23 cellular contexts compared by ENCODE assay signal in genomic region chr4:107255114-107255513, GRCh38.
"Had no signal": no experiment of that assay in that cellular context is flagged by ENCODE, and none has a peak within 500 bp of the region (broad histone marks: within the 10 kb centered on the region; RNA-seq: fewer than 3 reads in every experiment).

No MANE protein-coding gene starts in this region.

- H3K4me1 ChIP-seq: left ventricle myocardium inferior, prostate gland, suprapubic skin, transverse colon had no signal

- H3K4me2 ChIP-seq: hepatocyte had no signal

- H3K9me3 ChIP-seq: left ventricle myocardium inferior, ovary, prostate gland, suprapubic skin, transverse colon had no signal

- H3K36me3 ChIP-seq: left ventricle myocardium inferior, ovary, prostate gland, suprapubic skin, transverse colon had no signal

- ATAC-seq: natural killer cell; stimulated activated effector memory CD8-positive, alpha-beta T cell treated with anti-CD3 and anti-CD28 coated beads, Interleukin-12 subunit alpha, Interleukin-12 subunit beta, amount 100 ng/mL, for 72 hours; stimulated activated naive CD8-positive, alpha-beta T cell treated with anti-CD3 and anti-CD28 coated beads, Interleukin-15, amount 100 ng/mL, for 72 hours; T-helper 17 cell had no signal

- H3K79me2 ChIP-seq: hepatocyte had no signal

- H3K4me3 ChIP-seq: hepatocyte, left ventricle myocardium inferior, ovary, prostate gland, suprapubic skin, transverse colon had no signal

- H3K27ac ChIP-seq: hepatocyte, left ventricle myocardium inferior, ovary, prostate gland, suprapubic skin, transverse colon had no signal

- H2AFZ ChIP-seq: hepatocyte had no signal

- H3K27me3 ChIP-seq: hepatocyte, ovary, suprapubic skin, transverse colon had no signal

- DNase-seq: activated B cell treated with CpG ODN at 0.5 μM for 24 hours; activated CD4-positive, alpha-beta T cell treated with anti-CD3 and anti-CD28 coated beads for 4 hours; activated CD4-positive, alpha-beta T cell treated with anti-CD3 and anti-CD28 coated beads, Interleukin-2, amount 50 U/mL, for 48 hours; activated naive CD4-positive, alpha-beta T cell treated with anti-CD3 and anti-CD28 coated beads for 36 hours; activated naive CD8-positive, alpha-beta T cell treated with anti-CD3 and anti-CD28 coated beads, Interleukin-2, amount 10 ng/mL, durations not matched to agents 7 days and 5 days; activated T-cell treated with anti-CD3 and anti-CD28 coated beads, Interleukin-2, amount 50 U/mL, for 48 hours; amygdala; caudate nucleus; effector CD4-positive, alpha-beta T cell; foreskin melanocyte; immature natural killer cell; left ventricle myocardium inferior; midbrain; natural killer cell; ovary; stimulated activated CD4-positive, alpha-beta T cell treated with anti-CD3 and anti-CD28 coated beads, Interleukin-12 subunit alpha, Interleukin-12 subunit beta, amount 100 ng/mL, for 4 hours; stimulated activated naive CD8-positive, alpha-beta T cell treated with anti-CD3 and anti-CD28 coated beads, Interleukin-15, amount 100 ng/mL, for 72 hours; T-helper 17 cell; transverse colon had no signal
